ENCODE assay signal across 20 cellular contexts in the genomic region with DNA sequence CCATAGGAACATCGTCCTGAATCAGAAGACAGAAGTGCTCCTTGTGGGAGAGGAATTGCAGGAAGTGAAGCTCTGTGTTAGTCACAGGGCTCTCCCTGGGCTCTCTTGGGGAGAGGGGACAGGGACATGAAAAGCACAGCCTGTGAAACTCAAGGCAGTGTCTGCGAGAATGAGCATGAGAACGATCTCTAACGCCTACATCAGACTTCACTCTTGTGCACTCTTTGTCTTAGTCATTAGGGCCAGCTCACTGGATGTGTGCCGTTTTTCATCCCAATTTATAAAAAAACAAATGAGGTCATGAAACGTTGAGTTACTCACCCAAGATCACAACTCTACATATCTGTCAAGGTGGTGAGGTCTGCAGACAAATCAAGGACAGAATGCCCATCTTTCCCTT.
DNase-seq lines count a peak whose midpoint lies in the region; ATAC-seq, FAIRE-seq and TF ChIP-seq lines count a peak whose summit lies in the region.
"Had no signal": no experiment of that assay in that cellular context is flagged by ENCODE, and none has a peak within 500 bp of the region (broad histone marks: within the 10 kb centered on the region; RNA-seq: fewer than 3 reads in every experiment).

No MANE protein-coding gene starts in this region.

- no peak for TF ChIP-seq POLR2A in H54 (IDR thresholded peaks at IDR 0.05; ENCODE audit: low read depth, low read length)

- no peak for FAIRE-seq in H54 (lab: Jason Lieb, UNC)
- FAIRE-seq: A204.1, small intestine had no signal

- peak; percentile 72 for DNase-seq in AG08395 (ENCODE audit: low spot score)
- peak; percentile 17 for DNase-seq in H54 (ENCODE audit: insufficient read length, low spot score)
- peak; percentile 41 for DNase-seq in amniotic epithelial cell (ENCODE audit: low read depth)
- peak; percentile 29 for DNase-seq in left kidney (ENCODE audit: low read depth, low spot score)
- no peak for DNase-seq in UCSD-AML1 (lab: John Stamatoyannopoulos, UW; ENCODE audit: unreplicated experiment)
- DNase-seq: activated CD4-positive, alpha-beta T cell treated with anti-CD3 and anti-CD28 coated beads, Interleukin-2, amount 10 ng/mL, durations not matched to agents 7 days and 5 days; activated CD8-positive, alpha-beta memory T cell treated with anti-CD3 and anti-CD28 coated beads, Interleukin-2, amount 10 ng/mL, durations not matched to agents 7 days and 5 days; BE2C; dorsolateral prefrontal cortex; immature natural killer cell; NCI-H2029 treated with DMSO at 0.1 percent for 48 hours; NCI-H345; NCI-H774; psoas muscle; small intestine; stimulated activated CD4-positive, alpha-beta T cell treated with anti-CD3 and anti-CD28 coated beads, Interleukin-1b, Interleukin-23, amount 100 ng/mL, for 48 hours had no signal

- ATAC-seq in GM21786 (IDR thresholded peaks at IDR 0.05; ENCODE audit: unreplicated experiment) (no peak), GM19023 (IDR thresholded peaks at IDR 0.05; ENCODE audit: unreplicated experiment) (no peak), GM18867 (IDR thresholded peaks at IDR 0.05; ENCODE audit: unreplicated experiment) (no peak)
- ATAC-seq: activated CD8-positive, alpha-beta memory T cell treated with anti-CD3 and anti-CD28 coated beads, Interleukin-2, amount 10 ng/mL, durations not matched to agents 7 days and 5 days; psoas muscle had no signal
